ENCODE assay signal across 15 cellular contexts in the genomic region with DNA sequence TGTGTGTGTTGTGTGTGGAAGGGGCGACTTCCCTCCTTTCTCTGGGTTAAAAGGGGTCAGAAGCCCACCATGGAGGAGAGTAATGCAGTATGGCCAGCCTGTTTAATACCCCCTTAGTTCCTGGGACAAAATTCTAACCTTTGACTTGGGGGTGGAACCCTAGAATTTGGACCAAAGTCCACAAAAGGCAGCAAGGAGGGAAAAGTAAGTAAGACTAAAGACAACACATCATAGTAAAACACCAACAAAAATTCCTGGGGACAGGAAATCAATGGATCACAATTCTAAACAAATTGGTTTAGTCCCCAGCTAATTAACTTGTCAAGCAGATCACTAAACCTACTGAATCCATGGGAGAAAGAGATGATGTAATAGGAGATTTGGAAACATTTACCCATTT.
"Had no signal": no experiment of that assay in that cellular context is flagged by ENCODE, and none has a peak within 500 bp of the region (broad histone marks: within the 10 kb centered on the region; RNA-seq: fewer than 3 reads in every experiment).

No MANE protein-coding gene starts in this region.

- H3K27ac Mint-ChIP-seq: activated CD4-positive, alpha-beta memory T cell treated with anti-CD3 and anti-CD28 coated beads, Interleukin-2, amount 10 ng/mL, durations not matched to agents 7 days and 5 days; activated T-cell treated with anti-CD3 and anti-CD28 coated beads, Interleukin-2, amount 50 U/mL, for 24 hours; stimulated activated naive CD8-positive, alpha-beta T cell treated with anti-CD3 and anti-CD28 coated beads, Interleukin-15, Interleukin-2, amounts not matched to agents 100 ng/mL and 50 ng/mL, for 24 hours; T-helper 17 cell had no signal

- DNase-seq: activated CD4-positive, alpha-beta memory T cell treated with anti-CD3 and anti-CD28 coated beads, Interleukin-2, amount 10 ng/mL, durations not matched to agents 7 days and 5 days; activated CD4-positive, alpha-beta T cell treated with anti-CD3 and anti-CD28 coated beads for 4 hours; activated naive CD4-positive, alpha-beta T cell treated with anti-CD3 and anti-CD28 coated beads, Interleukin-2, amount 50 U/mL, for 16 hours; activated T-cell treated with anti-CD3 and anti-CD28 coated beads, Interleukin-2, amount 50 U/mL, for 24 hours; caudate nucleus; colonic mucosa; effector CD4-positive, alpha-beta T cell; esophagus squamous epithelium; immature natural killer cell; lower lobe of right lung; T-helper 17 cell; upper lobe of left lung had no signal

- H3K36me3 Mint-ChIP-seq: immature natural killer cell had no signal

- H3K4me3 Mint-ChIP-seq: activated CD4-positive, alpha-beta memory T cell treated with anti-CD3 and anti-CD28 coated beads, Interleukin-2, amount 10 ng/mL, durations not matched to agents 7 days and 5 days; activated T-cell treated with anti-CD3 and anti-CD28 coated beads, Interleukin-2, amount 50 U/mL, for 24 hours; immature natural killer cell; stimulated activated naive CD8-positive, alpha-beta T cell treated with anti-CD3 and anti-CD28 coated beads, Interleukin-15, Interleukin-2, amounts not matched to agents 100 ng/mL and 50 ng/mL, for 24 hours; T-helper 17 cell had no signal

- H3K9me3 Mint-ChIP-seq: activated CD4-positive, alpha-beta memory T cell treated with anti-CD3 and anti-CD28 coated beads, Interleukin-2, amount 10 ng/mL, durations not matched to agents 7 days and 5 days; activated T-cell treated with anti-CD3 and anti-CD28 coated beads, Interleukin-2, amount 50 U/mL, for 24 hours; immature natural killer cell; stimulated activated naive CD8-positive, alpha-beta T cell treated with anti-CD3 and anti-CD28 coated beads, Interleukin-15, Interleukin-2, amounts not matched to agents 100 ng/mL and 50 ng/mL, for 24 hours had no signal

- ATAC-seq: lower lobe of right lung, T-helper 17 cell had no signal

- H3K27me3 Mint-ChIP-seq: stimulated activated naive CD8-positive, alpha-beta T cell treated with anti-CD3 and anti-CD28 coated beads, Interleukin-15, Interleukin-2, amounts not matched to agents 100 ng/mL and 50 ng/mL, for 24 hours; T-helper 17 cell had no signal

- H3K4me3 ChIP-seq: colonic mucosa, esophagus squamous epithelium, lower lobe of right lung, skin epidermis, suprapubic skin, upper lobe of left lung had no signal

- H3K9me3 ChIP-seq: colonic mucosa, esophagus squamous epithelium, lower lobe of right lung, suprapubic skin, upper lobe of left lung had no signal

- H3K4me1 ChIP-seq: colonic mucosa, lower lobe of right lung, upper lobe of left lung had no signal

- H3K27me3 ChIP-seq: colonic mucosa, suprapubic skin, upper lobe of left lung had no signal

- H3K27ac ChIP-seq: colonic mucosa, esophagus squamous epithelium, lower lobe of right lung, skin epidermis, suprapubic skin, upper lobe of left lung had no signal

- H3K36me3 ChIP-seq: colonic mucosa, esophagus squamous epithelium, lower lobe of right lung, suprapubic skin, upper lobe of left lung had no signal
